In the genomic region with DNA sequence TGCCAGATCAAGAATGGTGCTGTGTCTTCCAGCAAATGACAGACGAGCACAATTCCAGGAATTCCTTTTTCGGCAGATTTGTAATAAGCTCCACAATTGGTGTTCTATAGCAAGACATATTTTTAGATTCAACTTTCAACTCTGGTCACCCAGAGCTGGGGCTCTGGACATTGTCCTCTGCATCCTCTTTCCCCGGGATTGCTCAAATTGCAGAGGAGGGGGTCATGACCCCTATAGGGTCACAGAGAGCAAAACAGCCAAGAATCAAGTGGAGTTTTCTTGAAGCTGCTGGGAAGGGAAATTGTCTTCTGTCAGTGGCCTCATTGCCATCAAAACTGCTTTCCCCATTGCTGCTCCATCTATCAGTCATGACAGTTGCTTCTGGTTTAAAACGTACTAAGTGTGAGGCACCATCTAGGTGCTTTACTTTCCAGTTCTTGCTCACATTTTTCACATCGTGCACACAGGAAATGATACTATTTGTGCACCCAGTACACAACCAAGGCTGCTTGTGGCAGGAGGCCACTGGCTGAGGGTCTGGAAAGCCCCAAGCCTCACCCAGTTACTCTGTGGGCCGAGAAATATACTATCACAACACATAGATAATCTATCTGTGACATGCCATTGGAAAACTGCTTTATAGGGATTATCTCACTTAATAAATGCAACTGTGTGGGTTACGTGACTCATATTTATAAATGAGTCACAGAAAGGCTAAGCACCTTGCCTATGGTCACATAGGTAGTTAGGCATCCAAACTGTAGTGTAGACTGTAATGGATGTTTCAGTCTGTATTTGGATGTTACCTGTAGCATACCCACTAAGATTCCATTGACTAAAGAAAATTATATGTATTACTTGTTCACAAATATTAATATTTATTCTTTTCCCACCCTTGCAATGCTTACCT, we compare ENCODE assay signal across 15 cellular contexts.
A peak's percentile ranks its signal among the peaks of the same experiment; 100 is the strongest.
DNase-seq lines count a peak whose midpoint lies in the region; ATAC-seq, FAIRE-seq and TF ChIP-seq lines count a peak whose summit lies in the region.
"Had no signal": no experiment of that assay in that cellular context is flagged by ENCODE, and none has a peak within 500 bp of the region (broad histone marks: within the 10 kb centered on the region; RNA-seq: fewer than 3 reads in every experiment).

No MANE protein-coding gene starts in this region.

- RAD21 ChIA-PET in GM12878 (lab: Charles Lee; ENCODE audit: unreplicated experiment), result no interaction called here

- in situ Hi-C loops in GM13977 (cut with MboI; ENCODE audit: low pct_unique_long_range_greater_than_20kb, low sequenced_read_pairs, unreplicated experiment) (no loop called here), GM12878 (cut with MboI) (no loop called here)

- no peaks in the 10 kb centered on the region for H3K79me2 ChIP-seq in GM12878 (ENCODE audit: control insufficient read depth, insufficient read depth, low read length)

- no peak for FAIRE-seq in GM12878 (lab: Jason Lieb, UNC)

- BruUV-seq in GM12878 (replicated peaks; lab: Mats Ljungman, UMichigan), result no TSS peak

- H3K36me3 ChIP-seq in GM12878 (ENCODE audit: control insufficient read depth in 2 of 2, insufficient read depth in 2 of 2, low read length in 1 of 2), result no peaks in the 10 kb centered on the region
- no peaks in the 10 kb centered on the region for H3K36me3 ChIP-seq in effector memory CD4-positive, alpha-beta T cell (ENCODE audit: control insufficient read depth, insufficient read depth, low read length)
- H3K36me3 ChIP-seq: thoracic aorta had no signal

- 29% methylated on average over 7 of the region's 7 CpGs for WGBS in GM12878 (ENCODE audit: insufficient coverage, insufficient replicate concordance, low lambda C conversion rate, missing lambda C conversion rate)

- H2AFZ ChIP-seq in GM12878 (ENCODE audit: control insufficient read depth, low read depth, low read length), result no peak overlapping the region

- TF ChIP-seq CTCF in GM13977 (IDR thresholded peaks at IDR 0.05; ENCODE audit: extremely low read depth, insufficient read depth, missing control alignments), result no peak
- no peak for TF ChIP-seq CTCF in GM12878 (IDR thresholded peaks at IDR 0.05 in 2 of 3, conservative IDR thresholded peaks at IDR 0.05 in 1 of 3; ENCODE audit: control insufficient read depth in 2 of 3, extremely low read depth in 1 of 3, insufficient read depth in 1 of 3, low read depth in 3 of 3, low read length in 3 of 3)

- peak in 1 of 2 experiments; percentile 4; a peak in 1 of 4 replicates for TF ChIP-seq EP300 in GM12878 (IDR thresholded peaks at IDR 0.05; ENCODE audit: borderline replicate concordance in 1 of 2, control insufficient read depth in 1 of 2, low read depth in 2 of 2, low read length in 2 of 2)

- H3K4me3 ChIP-seq in GM12878, result no peak overlapping the region
- no peak overlapping the region for H3K4me3 ChIP-seq in effector memory CD4-positive, alpha-beta T cell (ENCODE audit: insufficient read depth, low read depth, low read length, poor library complexity, severe bottlenecking)
- H3K4me3 ChIP-seq: lung, thoracic aorta had no signal

- H3K9ac ChIP-seq in GM12878 (ENCODE audit: control insufficient read depth, insufficient read depth, low read length), result no peak overlapping the region

- no peaks in the 10 kb centered on the region for H4K20me1 ChIP-seq in GM12878 (ENCODE audit: control insufficient read depth, insufficient read depth)

- POLR2A ChIA-PET in GM12878 (lab: Charles Lee), result no interaction called here

- no peak overlapping the region for H3K27ac ChIP-seq in GM12878 (ENCODE audit: control insufficient read depth, insufficient read depth)
- no peak overlapping the region for H3K27ac ChIP-seq in effector memory CD4-positive, alpha-beta T cell (ENCODE audit: insufficient read depth, low read length, poor library complexity, severe bottlenecking)
- H3K27ac ChIP-seq: thoracic aorta had no signal

- no peak for TF ChIP-seq POLR2A in GM12878 (IDR thresholded peaks at IDR 0.05; ENCODE audit: low read depth, low read length)

- H3K4me2 ChIP-seq in GM12878 (ENCODE audit: control insufficient read depth, insufficient read depth), result peak overlapping the region; percentile 41

- H3K4me1 ChIP-seq in GM12878 (ENCODE audit: control insufficient read depth, insufficient read depth, low read length), result no peaks in the 10 kb centered on the region
- H3K4me1 ChIP-seq in effector memory CD4-positive, alpha-beta T cell (ENCODE audit: control insufficient read depth, insufficient read depth, low read length, poor library complexity, severe bottlenecking), result no peaks in the 10 kb centered on the region

- ATAC-seq in GM18907 (IDR thresholded peaks at IDR 0.05; ENCODE audit: unreplicated experiment) (peak; percentile 69), HG03025 (IDR thresholded peaks at IDR 0.05; ENCODE audit: low FRiP score, unreplicated experiment) (peak; percentile 68), GM12878 (peak; percentile 96)
- ATAC-seq: effector memory CD8-positive, alpha-beta T cell had no signal

- CTCF ChIA-PET in GM12878 (lab: Yijun Ruan, JAX), result no interaction called here

- DNase-seq in GM13977 (ENCODE audit: low spot score), result peak; percentile 12
- DNase-seq in GM12878 (ENCODE audit: low read depth, low spot score), result peak; percentile 39
- no peak for DNase-seq in effector memory CD4-positive, alpha-beta T cell
- DNase-seq in NCI-H446 (lab: John Stamatoyannopoulos, UW), result no peak
- no peak for DNase-seq in mesenteric fat pad (ENCODE audit: low spot score)
- DNase-seq in SIG-M5 (lab: John Stamatoyannopoulos, UW), result no peak
- DNase-seq: COR-L47; effector memory CD8-positive, alpha-beta T cell; Kasumi-1; NCI-H2227 treated with DMSO at 0.1 percent for 48 hours; SHP77 treated with DMSO at 0.1 percent for 48 hours had no signal

- SMC1A ChIA-PET in GM12878 (lab: Charles Lee; ENCODE audit: uncharacterized antibody, unreplicated experiment), result no interaction called here

- H3K9me3 ChIP-seq in GM12878 (replicated peaks; ENCODE audit: control insufficient read depth, insufficient read depth, low read length), result no peaks in the 10 kb centered on the region
- no peaks in the 10 kb centered on the region for H3K9me3 ChIP-seq in effector memory CD4-positive, alpha-beta T cell (ENCODE audit: control insufficient read depth, low read length)
- H3K9me3 ChIP-seq: thoracic aorta had no signal

- no peaks in the 10 kb centered on the region; a peak in 1 of 4 replicates for H3K27me3 ChIP-seq in GM12878 (replicated peaks in 1 of 2; ENCODE audit: control insufficient read depth in 2 of 2, insufficient read depth in 2 of 2, low read length in 1 of 2)
- H3K27me3 ChIP-seq in effector memory CD4-positive, alpha-beta T cell (replicated peaks; ENCODE audit: control insufficient read depth, insufficient read depth, low read length, poor library complexity, severe bottlenecking), result no peaks in the 10 kb centered on the region

- intact Hi-C loops in GM12878 (cut with micrococcal nuclease; ENCODE audit: unreplicated experiment), result no loop called here

- TF ChIP-seq RAD21 in GM12878 (IDR thresholded peaks at IDR 0.05; ENCODE audit: insufficient read depth, low read depth, low read length), result no peak

TF ChIP-seq in GM12878, 131 proteins besides CTCF, POLR2A, EP300 and RAD21 (continues in another document):
- TF ChIP-seq BMI1 (IDR thresholded peaks at IDR 0.05; ENCODE audit: borderline replicate concordance), result no peak
- TF ChIP-seq, protein P1, sequence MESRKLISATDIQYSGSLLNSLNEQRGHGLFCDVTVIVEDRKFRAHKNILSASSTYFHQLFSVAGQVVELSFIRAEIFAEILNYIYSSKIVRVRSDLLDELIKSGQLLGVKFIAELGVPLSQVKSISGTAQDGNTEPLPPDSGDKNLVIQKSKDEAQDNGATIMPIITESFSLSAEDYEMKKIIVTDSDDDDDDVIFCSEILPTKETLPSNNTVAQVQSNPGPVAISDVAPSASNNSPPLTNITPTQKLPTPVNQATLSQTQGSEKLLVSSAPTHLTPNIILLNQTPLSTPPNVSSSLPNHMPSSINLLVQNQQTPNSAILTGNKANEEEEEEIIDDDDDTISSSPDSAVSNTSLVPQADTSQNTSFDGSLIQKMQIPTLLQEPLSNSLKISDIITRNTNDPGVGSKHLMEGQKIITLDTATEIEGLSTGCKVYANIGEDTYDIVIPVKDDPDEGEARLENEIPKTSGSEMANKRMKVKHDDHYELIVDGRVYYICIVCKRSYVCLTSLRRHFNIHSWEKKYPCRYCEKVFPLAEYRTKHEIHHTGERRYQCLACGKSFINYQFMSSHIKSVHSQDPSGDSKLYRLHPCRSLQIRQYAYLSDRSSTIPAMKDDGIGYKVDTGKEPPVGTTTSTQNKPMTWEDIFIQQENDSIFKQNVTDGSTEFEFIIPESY (IDR thresholded peaks at IDR 0.05), result no peak
- 0 out of 2 replicates have a peak, but pooled peaks have one; percentile 15 for TF ChIP-seq MTA2 (IDR thresholded peaks at IDR 0.05; ENCODE audit: low read depth)
- no peak for TF ChIP-seq ATF7 (IDR thresholded peaks at IDR 0.05; ENCODE audit: low read depth)
- TF ChIP-seq SKIL (IDR thresholded peaks at IDR 0.05; ENCODE audit: low read depth, poor library complexity, severe bottlenecking), result no peak
- TF ChIP-seq RELB (IDR thresholded peaks at IDR 0.05; ENCODE audit: low read depth), result peak; percentile 55

Comparison
In these comparisons a context has a peak if more than half of its experiments do, and no peak if none do; other contexts are left out.
1. DNase-seq: peak in GM13977 (single experiment) and GM12878 (single experiment); none in effector memory CD4-positive, alpha-beta T cell (0 of 3), NCI-H446 (0 of 2), mesenteric fat pad (single experiment) and SIG-M5 (single experiment).
2. Peak in every context shown above with its lines, with median percentiles within 50 percentile points of each other: ATAC-seq.